Comparison of ENCODE assay signal across 12 cellular contexts in the genomic region with DNA sequence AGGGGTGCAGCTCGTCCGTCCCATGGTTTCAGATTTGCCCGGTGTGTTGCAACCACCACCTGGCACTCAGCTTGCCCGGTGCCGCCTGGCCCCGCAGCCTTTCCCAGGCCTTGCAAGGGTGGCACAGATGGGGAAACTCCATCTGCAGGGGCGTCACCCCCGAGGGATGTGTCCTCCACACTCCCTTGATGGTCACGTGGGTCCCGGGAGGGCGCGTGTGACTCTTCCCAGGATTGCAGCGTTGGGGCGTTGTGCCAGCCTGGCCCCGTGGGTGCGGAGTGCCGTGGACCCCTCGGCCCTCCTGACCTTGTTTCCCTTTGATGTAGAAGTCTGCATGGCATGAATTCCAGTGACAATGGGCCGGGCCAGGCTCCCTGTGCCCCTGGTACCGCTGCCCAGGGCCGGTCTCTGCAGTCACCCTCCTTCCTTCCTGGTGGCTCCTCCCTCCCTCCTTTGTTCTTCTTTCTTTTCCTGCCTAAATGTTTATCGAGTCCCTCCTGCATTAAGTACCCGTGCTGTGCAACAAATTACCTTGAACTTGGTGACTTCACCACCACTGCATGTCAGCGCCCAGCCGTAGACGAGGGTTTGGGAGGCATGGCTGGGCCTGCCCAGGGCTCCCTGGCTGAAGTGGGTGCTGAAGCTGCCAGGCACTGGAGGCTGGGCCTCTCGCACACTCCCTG. TPM values are rescaled to one million over a fixed set of nuclear protein-coding genes. Genes with fewer than 3 reads are reported as not detected.
A peak's percentile ranks its signal among the peaks of the same experiment; 100 is the strongest.
DNase-seq lines count a peak whose midpoint lies in the region; ATAC-seq, FAIRE-seq and TF ChIP-seq lines count a peak whose summit lies in the region.
"Had no signal": no experiment of that assay in that cellular context is flagged by ENCODE, and none has a peak within 500 bp of the region (broad histone marks: within the 10 kb centered on the region; RNA-seq: fewer than 3 reads in every experiment).

No MANE protein-coding gene starts in this region.

- no peaks in the 10 kb centered on the region for H3K9me3 ChIP-seq in suprapubic skin

- WGBS in suprapubic skin: 19% methylated on average over 15 of the region's 27 CpGs

- H3K27me3 Mint-ChIP-seq in activated CD4-positive, alpha-beta T cell treated with anti-CD3 and anti-CD28 coated beads, Interleukin-2, amount 10 ng/mL, durations not matched to agents 24 days and 14 days: no peaks in the 10 kb centered on the region

- peak overlapping the region; percentile 48 for H3K4me3 ChIP-seq in suprapubic skin
- H3K4me3 ChIP-seq: PC-9 had no signal

- no peak overlapping the region for H3K4me3 Mint-ChIP-seq in activated CD4-positive, alpha-beta T cell treated with anti-CD3 and anti-CD28 coated beads, Interleukin-2, amount 10 ng/mL, durations not matched to agents 24 days and 14 days

- H3K36me3 ChIP-seq in suprapubic skin: no peaks in the 10 kb centered on the region

- no peaks in the 10 kb centered on the region for H3K27me3 ChIP-seq in suprapubic skin

- TF ChIP-seq CTCF in suprapubic skin (IDR thresholded peaks at IDR 0.05): no peak

- no peaks in the 10 kb centered on the region for H3K9me3 Mint-ChIP-seq in activated CD4-positive, alpha-beta T cell treated with anti-CD3 and anti-CD28 coated beads, Interleukin-2, amount 10 ng/mL, durations not matched to agents 24 days and 14 days

- TF ChIP-seq EP300 in suprapubic skin (IDR thresholded peaks at IDR 0.05): no peak

- H3K27ac ChIP-seq in suprapubic skin: peak overlapping the region; percentile 59
- H3K27ac ChIP-seq: PC-9 had no signal

- no peak for TF ChIP-seq POLR2A in suprapubic skin (IDR thresholded peaks at IDR 0.05)

- H3K4me1 ChIP-seq in suprapubic skin: peaks cover 58% of the 10 kb centered on the region

- no peak overlapping the region for H3K27ac Mint-ChIP-seq in activated CD4-positive, alpha-beta T cell treated with anti-CD3 and anti-CD28 coated beads, Interleukin-2, amount 10 ng/mL, durations not matched to agents 24 days and 14 days

- no peak for FAIRE-seq in GM19239 (lab: Jason Lieb, UNC)
- FAIRE-seq: A204.1, GM18507 had no signal

- H3K4me1 Mint-ChIP-seq in activated CD4-positive, alpha-beta T cell treated with anti-CD3 and anti-CD28 coated beads, Interleukin-2, amount 10 ng/mL, durations not matched to agents 24 days and 14 days: peaks cover 13% of the 10 kb centered on the region

- H3K36me3 Mint-ChIP-seq in activated CD4-positive, alpha-beta T cell treated with anti-CD3 and anti-CD28 coated beads, Interleukin-2, amount 10 ng/mL, durations not matched to agents 24 days and 14 days (ENCODE audit: low read depth): peaks cover 1% of the 10 kb centered on the region

- intact Hi-C loops in activated CD4-positive, alpha-beta T cell treated with anti-CD3 and anti-CD28 coated beads, Interleukin-2, amount 10 ng/mL, durations not matched to agents 24 days and 14 days (cut with micrococcal nuclease): loop anchor here (5.0 kb wide), 1 partner anchor 105 kb away; no protein-coding TSS in a partner anchor

- peak; percentile 59 for ATAC-seq in esophagus mucosa

- DNase-seq in NCI-H1417 (lab: John Stamatoyannopoulos, UW) (peak; percentile 79 to 81 (median 79)), NCI-H1417 treated with DMSO at 0.1 percent for 48 hours (lab: John Stamatoyannopoulos, UW) (no peak), NCI-H748 (lab: John Stamatoyannopoulos, UW; ENCODE audit: unreplicated experiment) (peak; percentile 53), suprapubic skin (ENCODE audit: low spot score in 2 of 2) (no peak), GOT3 (lab: John Stamatoyannopoulos, UW) (no peak), GM19239 (ENCODE audit: insufficient read length, low spot score) (no peak)
- DNase-seq in activated CD4-positive, alpha-beta T cell treated with anti-CD3 and anti-CD28 coated beads, Interleukin-2, amount 10 ng/mL, durations not matched to agents 24 days and 14 days: no peak
- DNase-seq: activated T-cell treated with anti-CD3 and anti-CD28 coated beads, Interleukin-2, amount 50 U/mL, for 48 hours; PC-9 had no signal

RNA-seq across cellular contexts. Expression of gene RRP1, which starts 22.9 kb away (rescaled TPM):
- total RNA-seq in esophagus mucosa: 30.8 TPM
- total RNA-seq in suprapubic skin: 10 to 100 TPM; 22.5 to 34.6 (median 28.4) TPM
- 94.4 and 99.4 TPM in 2 replicates for total RNA-seq in activated CD4-positive, alpha-beta T cell treated with anti-CD3 and anti-CD28 coated beads, Interleukin-2, amount 10 ng/mL, durations not matched to agents 24 days and 14 days

RNA-seq across cellular contexts. Expression of gene CSTB, which starts 36.2 kb away (rescaled TPM):
- 2,371 TPM for total RNA-seq in esophagus mucosa
- total RNA-seq in suprapubic skin: 10 to 100 TPM; 17.5 to 39.9 (median 27.9) TPM
- 59.2 and 59.5 TPM in 2 replicates for total RNA-seq in activated CD4-positive, alpha-beta T cell treated with anti-CD3 and anti-CD28 coated beads, Interleukin-2, amount 10 ng/mL, durations not matched to agents 24 days and 14 days

RNA-seq across cellular contexts. Expression of gene AGPAT3, which starts 52.7 kb away (rescaled TPM):
- 49.1 TPM for total RNA-seq in esophagus mucosa
- total RNA-seq in suprapubic skin: 10 to 100 TPM; 61.0 to 77.9 (median 69.4) TPM
- 127 and 130 TPM in 2 replicates for total RNA-seq in activated CD4-positive, alpha-beta T cell treated with anti-CD3 and anti-CD28 coated beads, Interleukin-2, amount 10 ng/mL, durations not matched to agents 24 days and 14 days

Comparison
In these comparisons a context has a peak if more than half of its experiments do, and no peak if none do; other contexts are left out.
1. DNase-seq: peak in NCI-H1417 (3 of 3) and NCI-H748 (single experiment); none in NCI-H1417 treated with DMSO at 0.1 percent for 48 hours (single experiment), suprapubic skin (0 of 2), GOT3 (single experiment), GM19239 (single experiment) and activated CD4-positive, alpha-beta T cell treated with anti-CD3 and anti-CD28 coated beads, Interleukin-2, amount 10 ng/mL, durations not matched to agents 24 days and 14 days (single experiment).
2. RNA of gene CSTB, which starts 36.2 kb away (total RNA-seq): 2,371 TPM in esophagus mucosa (single experiment); 59.2 to 59.5 TPM in activated CD4-positive, alpha-beta T cell treated with anti-CD3 and anti-CD28 coated beads, Interleukin-2, amount 10 ng/mL, durations not matched to agents 24 days and 14 days and 17.5 to 39.9 TPM in suprapubic skin; every median in the first group is over 10 times any median in the second.